7 cellular contexts compared by ENCODE assay signal in the genomic region with DNA sequence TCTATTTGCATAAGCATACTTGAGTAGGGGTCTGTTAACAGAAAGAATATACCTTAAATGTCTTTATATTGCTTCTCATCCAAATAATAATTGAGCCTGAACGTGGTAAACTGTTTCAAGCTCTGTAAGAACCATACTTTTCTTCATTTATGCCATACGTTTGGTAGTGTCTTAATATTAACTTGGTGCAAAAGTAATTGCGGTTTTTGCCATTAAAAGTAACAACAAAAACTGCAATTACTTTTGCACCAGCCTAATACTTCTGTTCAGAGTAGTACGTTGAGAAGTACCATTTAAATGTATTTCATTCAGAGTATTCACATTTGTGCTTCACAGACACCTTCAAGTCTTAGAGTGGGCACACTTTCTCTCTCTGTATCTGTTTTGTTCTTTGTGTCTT.
"Had no signal": no experiment of that assay in that cellular context is flagged by ENCODE, and none has a peak within 500 bp of the region (broad histone marks: within the 10 kb centered on the region; RNA-seq: fewer than 3 reads in every experiment).

No MANE protein-coding gene starts in this region.

- H3K4me2 ChIP-seq: KMS-11 had no signal

- FAIRE-seq: HTR-8/SVneo had no signal

- H3K9ac ChIP-seq: KMS-11 had no signal

- DNase-seq: IMR-90, Karpas-422, KBM-7, KG1 had no signal

- H3K27ac ChIP-seq: HL-60, KMS-11 had no signal
